19 cellular contexts compared by ENCODE assay signal in genomic region chr2:84461310-84461709, GRCh38. TPM values are rescaled to one million over a fixed set of nuclear protein-coding genes. Genes with fewer than 3 reads are reported as not detected.
A peak's percentile ranks its signal among the peaks of the same experiment; 100 is the strongest.
DNase-seq lines count a peak whose midpoint lies in the region; ATAC-seq, FAIRE-seq and TF ChIP-seq lines count a peak whose summit lies in the region.
"Had no signal": no experiment of that assay in that cellular context is flagged by ENCODE, and none has a peak within 500 bp of the region (broad histone marks: within the 10 kb centered on the region; RNA-seq: fewer than 3 reads in every experiment).

No MANE protein-coding gene starts in this region.

- H3K4me3 ChIP-seq in CD4-positive, CD25-positive, alpha-beta regulatory T cell (ENCODE audit: low read depth, low read length), result no peak overlapping the region
- H3K4me3 ChIP-seq in WERI-Rb-1 (ENCODE audit: low read depth, low read length) (no peak overlapping the region), HepG2 (replicated peaks in 1 of 3; ENCODE audit: insufficient read depth in 1 of 3, low read depth in 2 of 3, low read length in 3 of 3) (no peak overlapping the region)

- H3K4me2 ChIP-seq in HepG2 (ENCODE audit: low read depth, low read length), result peak overlapping the region; percentile 81; the same call in 1 of the 2 replicates

- no peaks in the 10 kb centered on the region for H3K27me3 ChIP-seq in CD4-positive, CD25-positive, alpha-beta regulatory T cell (ENCODE audit: control insufficient read depth, insufficient read depth, low read length)
- H3K27me3 ChIP-seq in WERI-Rb-1 (ENCODE audit: insufficient read depth, low read depth, severe bottlenecking) (no peaks in the 10 kb centered on the region), HepG2 (ENCODE audit: control insufficient read depth in 1 of 2, insufficient read depth in 2 of 2, low read length in 2 of 2) (no peaks in the 10 kb centered on the region; a peak in 1 of 5 replicates)
- H3K27me3 ChIP-seq: BE2C had no signal

- H3K9me3 Mint-ChIP-seq in CD4-positive, CD25-positive, alpha-beta regulatory T cell, result peaks cover 0 to 2% (median 0%) of the 10 kb centered on the region in 7 donors
- H3K9me3 Mint-ChIP-seq in neural crest cell, result peaks cover 2% of the 10 kb centered on the region

- no peak overlapping the region for H2AFZ ChIP-seq in HepG2 (ENCODE audit: low read length)

- in situ Hi-C loops in HepG2 (cut with HindIII; ENCODE audit: extremely low pct_ligation_motif_present, low pct_unique_long_range_greater_than_20kb), result no loop called here

- H3K27me3 Mint-ChIP-seq in CD4-positive, CD25-positive, alpha-beta regulatory T cell, result no peaks in the 10 kb centered on the region
- H3K27me3 Mint-ChIP-seq in neural crest cell (ENCODE audit: low read depth), result no peaks in the 10 kb centered on the region
- H3K27me3 Mint-ChIP-seq: CD4-positive, alpha-beta memory T cell had no signal

- no peak overlapping the region for H3K9ac ChIP-seq in HepG2 (ENCODE audit: insufficient read depth, low read depth, low read length)

- WGBS in HepG2 (ENCODE audit: low lambda C conversion rate), result 42% methylated on average over 3 of the region's 3 CpGs

- peak overlapping the region in 1 of 3 donors; percentile 28 for H3K27ac Mint-ChIP-seq in CD4-positive, CD25-positive, alpha-beta regulatory T cell
- H3K27ac Mint-ChIP-seq in neural crest cell (ENCODE audit: unreplicated experiment), result no peak overlapping the region

- H3K79me2 ChIP-seq in HepG2 (ENCODE audit: insufficient read depth, low read length), result peaks cover 23% of the 10 kb centered on the region

- TF ChIP-seq POLR2A in HepG2 (IDR thresholded peaks at IDR 0.05; ENCODE audit: insufficient read depth in 1 of 2, low read depth in 2 of 2, low read length in 2 of 2), result no peak

- BruUV-seq in HepG2 (replicated peaks; lab: Mats Ljungman, UMichigan), result no TSS peak

- H3K4me1 ChIP-seq in CD4-positive, CD25-positive, alpha-beta regulatory T cell (ENCODE audit: control insufficient read depth, insufficient read depth, low read length, poor library complexity, severe bottlenecking), result peaks cover 32% of the 10 kb centered on the region
- peaks cover 52% of the 10 kb centered on the region for H3K4me1 ChIP-seq in HepG2 (ENCODE audit: insufficient read depth, low read length)
- H3K4me1 ChIP-seq: BE2C had no signal

- peaks cover 19 to 43% (median 30%) of the 10 kb centered on the region in 4 donors for H3K4me1 Mint-ChIP-seq in CD4-positive, CD25-positive, alpha-beta regulatory T cell
- H3K4me1 Mint-ChIP-seq in neural crest cell, result peaks cover 29% of the 10 kb centered on the region

- no peak for FAIRE-seq in HepG2 (lab: Jason Lieb, UNC)
- FAIRE-seq: GM19239 had no signal

- TF ChIP-seq EP300 in HepG2 (IDR thresholded peaks at IDR 0.05; ENCODE audit: low read depth in 2 of 2, low read length in 2 of 2) (no peak), HepG2 (CRISPR knock-in tag; IDR thresholded peaks at IDR 0.05; ENCODE audit: borderline replicate concordance) (no peak)

- intact Hi-C loops in HepG2 (cut with micrococcal nuclease; ENCODE audit: unreplicated experiment), result no loop called here

- no peak for DNase-seq in CD4-positive, CD25-positive, alpha-beta regulatory T cell
- DNase-seq in WERI-Rb-1 (no peak), HepG2 (ENCODE audit: low spot score) (peak; percentile 37), neural crest cell (ENCODE audit: low read depth, low spot score) (no peak), Kasumi-1 (lab: John Stamatoyannopoulos, UW) (no peak), caudate nucleus (lab: John Stamatoyannopoulos, UW) (no peak)
- DNase-seq: BE2C; Calu3; CD4-positive, alpha-beta memory T cell; GF-D8; GOT3; NCI-H1417 treated with DMSO at 0.1 percent for 48 hours; NCI-H187 treated with DMSO at 0.1 percent for 48 hours; NCI-H524; OCI-M1; Right ventricle myocardium superior had no signal

- H3K36me3 Mint-ChIP-seq in CD4-positive, CD25-positive, alpha-beta regulatory T cell, result no peaks in the 10 kb centered on the region
- peaks cover 7% of the 10 kb centered on the region for H3K36me3 Mint-ChIP-seq in neural crest cell (ENCODE audit: low read depth)

- POLR2A ChIA-PET in HepG2 (lab: Yijun Ruan, JAX), result no interaction called here

- ATAC-seq in CD4-positive, CD25-positive, alpha-beta regulatory T cell (ENCODE audit: low read depth in 2 of 2), result no peak
- ATAC-seq in HepG2, result no peak
- no peak for ATAC-seq in GM19467 (IDR thresholded peaks at IDR 0.05; ENCODE audit: unreplicated experiment)
- ATAC-seq in GM21786 (IDR thresholded peaks at IDR 0.05; ENCODE audit: unreplicated experiment), result no peak

- H4K20me1 ChIP-seq in HepG2 (ENCODE audit: insufficient read depth, low read length), result no peaks in the 10 kb centered on the region

- H3K27ac ChIP-seq in CD4-positive, CD25-positive, alpha-beta regulatory T cell (ENCODE audit: insufficient read depth, low read length, poor library complexity, severe bottlenecking), result no peak overlapping the region
- peak overlapping the region; percentile 47 for H3K27ac ChIP-seq in WERI-Rb-1
- no peak overlapping the region for H3K27ac ChIP-seq in HepG2 (ENCODE audit: extremely low read length, insufficient read depth, low read length)
- no peak overlapping the region for H3K27ac ChIP-seq in caudate nucleus (ENCODE audit: low read depth, low read length)

- TF ChIP-seq CTCF in WERI-Rb-1 (IDR thresholded peaks at IDR 0.05; ENCODE audit: low read depth, low read length), result no peak
- TF ChIP-seq CTCF in HepG2 (CRISPR knock-in tag; IDR thresholded peaks at IDR 0.05), result no peak
- no peak for TF ChIP-seq CTCF in neural crest cell (conservative IDR thresholded peaks at IDR 0.05)

- no peaks in the 10 kb centered on the region for H3K9me3 ChIP-seq in CD4-positive, CD25-positive, alpha-beta regulatory T cell (ENCODE audit: control insufficient read depth in 2 of 2, low read length in 2 of 2)
- H3K9me3 ChIP-seq in WERI-Rb-1 (ENCODE audit: severe bottlenecking), result no peaks in the 10 kb centered on the region
- H3K9me3 ChIP-seq in HepG2 (ENCODE audit: low read length), result peaks cover 2% of the 10 kb centered on the region; the same call in 1 of the 2 replicates
- H3K9me3 ChIP-seq: BE2C had no signal

- TF ChIP-seq RAD21 in HepG2 (CRISPR knock-in tag; IDR thresholded peaks at IDR 0.05), result no peak

- peak overlapping the region; percentile 34 to 75 (median 57) for H3K4me3 Mint-ChIP-seq in CD4-positive, CD25-positive, alpha-beta regulatory T cell
- peak overlapping the region; percentile 83 for H3K4me3 Mint-ChIP-seq in neural crest cell

- no peaks in the 10 kb centered on the region for H3K36me3 ChIP-seq in CD4-positive, CD25-positive, alpha-beta regulatory T cell (ENCODE audit: control insufficient read depth, insufficient read depth, low read length)
- peaks cover 4% of the 10 kb centered on the region for H3K36me3 ChIP-seq in WERI-Rb-1
- no peaks in the 10 kb centered on the region for H3K36me3 ChIP-seq in HepG2 (replicated peaks in 1 of 2; ENCODE audit: control insufficient read depth in 1 of 2, insufficient read depth in 2 of 2, low read length in 2 of 2)
- H3K36me3 ChIP-seq: BE2C had no signal

- CTCF ChIA-PET in HepG2 (lab: Yijun Ruan, JAX; ENCODE audit: low intra/inter-chr PET ratio, low total read pairs), result no interaction called here

RNA-seq across cellular contexts. Expression of gene SUCLG1, which starts 2.2 kb away (rescaled TPM):
- total RNA-seq in CD4-positive, CD25-positive, alpha-beta regulatory T cell, result 47.4 TPM
- 100 to 1,000 TPM in 2 of 4 donors, 10 to 100 TPM in 2; 94.7 to 116 (median 101) TPM for polyA plus RNA-seq in CD4-positive, CD25-positive, alpha-beta regulatory T cell
- total RNA-seq in HepG2 (2016; rRNA removed; fragmentation: Illumina TruSeq; extraction: Trizol) (121 and 177 TPM in 2 replicates), neural crest cell (51.5 and 52.7 TPM in 2 replicates)
- 31.2 TPM in 2 replicates for total RNA-seq in HepG2 (2016; cell fraction: cytosol; rRNA removed; fragmentation: Illumina TruSeq; extraction: Trizol; ENCODE audit: low read depth)
- total RNA-seq in HepG2 (2016; cell fraction: insoluble cytoplasmic fraction; rRNA removed; fragmentation: Illumina TruSeq; extraction: Trizol), result 125 and 187 TPM in 2 replicates
- total RNA-seq in HepG2 (2016; cell fraction: membrane; rRNA removed; fragmentation: Illumina TruSeq; extraction: Trizol), result 41.6 and 51.0 TPM in 2 replicates
- total RNA-seq in HepG2 (2016; cell fraction: nucleus; rRNA removed; fragmentation: Illumina TruSeq; extraction: Trizol), result 69.5 and 70.0 TPM in 2 replicates
- 45.3 and 58.7 TPM in 2 replicates for polyA plus RNA-seq in HepG2 (2011; rRNA removed)
- 39.6 and 47.4 TPM in 2 replicates for polyA plus RNA-seq in HepG2 (2011; cell fraction: cytosol; rRNA removed)
- 26.7 and 26.8 TPM in 2 replicates for polyA plus RNA-seq in HepG2 (2011; cell fraction: nucleus; rRNA removed)
- polyA plus RNA-seq in HepG2 (2012), result 65.3 and 92.3 TPM in 2 replicates
- polyA plus RNA-seq in HepG2 (2016; cell fraction: cytosol; fragmentation: Illumina TruSeq; extraction: Trizol; ENCODE audit: low read depth), result 25.2 and 26.0 TPM in 2 replicates
- polyA plus RNA-seq in HepG2 (2016; cell fraction: insoluble cytoplasmic fraction; fragmentation: Illumina TruSeq; extraction: Trizol; ENCODE audit: low read depth), result 158 and 174 TPM in 2 replicates
- polyA plus RNA-seq in HepG2 (2016; cell fraction: membrane; fragmentation: Illumina TruSeq; extraction: Trizol; ENCODE audit: low read depth), result 35.6 and 36.5 TPM in 2 replicates
- polyA plus RNA-seq in HepG2 (2016; cell fraction: nucleus; fragmentation: Illumina TruSeq; extraction: Trizol; ENCODE audit: insufficient read depth, low read depth), result 85.8 and 89.0 TPM in 2 replicates
- polyA minus RNA-seq in HepG2 (2011; rRNA and poly(A)+ RNA removed; ENCODE audit: low replicate concordance), result 19.3 and 19.7 TPM in 2 replicates
- polyA minus RNA-seq in HepG2 (2011; cell fraction: cytosol; rRNA and poly(A)+ RNA removed), result 26.4 and 32.6 TPM in 2 replicates
- 38.4 and 44.0 TPM in 2 replicates for polyA minus RNA-seq in HepG2 (2011; cell fraction: nucleus; rRNA and poly(A)+ RNA removed)

RNA-seq across cellular contexts. Expression of gene DNAH6, which starts 55.0 kb away (rescaled TPM):
- total RNA-seq in CD4-positive, CD25-positive, alpha-beta regulatory T cell, result 0.52 TPM
- 1 to 10 TPM in 1 of 4 donors, under 1 TPM in 3; 0.17 to 1.1 (median 0.42) TPM for polyA plus RNA-seq in CD4-positive, CD25-positive, alpha-beta regulatory T cell
- total RNA-seq in HepG2 (2016; rRNA removed; fragmentation: Illumina TruSeq; extraction: Trizol) (not detected in 2 replicates), neural crest cell (2.3 and 2.8 TPM in 2 replicates)
- total RNA-seq in HepG2 (2016; cell fraction: cytosol; rRNA removed; fragmentation: Illumina TruSeq; extraction: Trizol; ENCODE audit: low read depth), result not detected in 2 replicates
- 0.13 and 0.19 TPM in 2 replicates for total RNA-seq in HepG2 (2016; cell fraction: insoluble cytoplasmic fraction; rRNA removed; fragmentation: Illumina TruSeq; extraction: Trizol)
- total RNA-seq in HepG2 (2016; cell fraction: membrane; rRNA removed; fragmentation: Illumina TruSeq; extraction: Trizol), result not detected in 2 replicates
- total RNA-seq in HepG2 (2016; cell fraction: nucleus; rRNA removed; fragmentation: Illumina TruSeq; extraction: Trizol), result 0.28 TPM in 1 of 2 replicates, not detected in the other
- polyA plus RNA-seq in HepG2 (2011; rRNA removed), result 0.01 TPM in 1 of 2 replicates, not detected in the other
- polyA plus RNA-seq in HepG2 (2011; cell fraction: cytosol; rRNA removed), result under 0.01 TPM in 2 replicates
- 0.02 and 0.06 TPM in 2 replicates for polyA plus RNA-seq in HepG2 (2011; cell fraction: nucleus; rRNA removed)
- polyA plus RNA-seq in HepG2 (2012), result 0.01 and 0.03 TPM in 2 replicates
- not detected in 2 replicates for polyA plus RNA-seq in HepG2 (2016; cell fraction: cytosol; fragmentation: Illumina TruSeq; extraction: Trizol; ENCODE audit: low read depth)
- polyA plus RNA-seq in HepG2 (2016; cell fraction: insoluble cytoplasmic fraction; fragmentation: Illumina TruSeq; extraction: Trizol; ENCODE audit: low read depth), result not detected in 2 replicates
- polyA plus RNA-seq in HepG2 (2016; cell fraction: membrane; fragmentation: Illumina TruSeq; extraction: Trizol; ENCODE audit: low read depth), result not detected in 2 replicates
- not detected in 2 replicates for polyA plus RNA-seq in HepG2 (2016; cell fraction: nucleus; fragmentation: Illumina TruSeq; extraction: Trizol; ENCODE audit: insufficient read depth, low read depth)
- 0.02 and 0.05 TPM in 2 replicates for polyA minus RNA-seq in HepG2 (2011; rRNA and poly(A)+ RNA removed; ENCODE audit: low replicate concordance)
- not detected in 2 replicates for polyA minus RNA-seq in HepG2 (2011; cell fraction: cytosol; rRNA and poly(A)+ RNA removed)
- 0.12 and 0.13 TPM in 2 replicates for polyA minus RNA-seq in HepG2 (2011; cell fraction: nucleus; rRNA and poly(A)+ RNA removed)
